24 cellular contexts compared by ENCODE assay signal in the genomic region with DNA sequence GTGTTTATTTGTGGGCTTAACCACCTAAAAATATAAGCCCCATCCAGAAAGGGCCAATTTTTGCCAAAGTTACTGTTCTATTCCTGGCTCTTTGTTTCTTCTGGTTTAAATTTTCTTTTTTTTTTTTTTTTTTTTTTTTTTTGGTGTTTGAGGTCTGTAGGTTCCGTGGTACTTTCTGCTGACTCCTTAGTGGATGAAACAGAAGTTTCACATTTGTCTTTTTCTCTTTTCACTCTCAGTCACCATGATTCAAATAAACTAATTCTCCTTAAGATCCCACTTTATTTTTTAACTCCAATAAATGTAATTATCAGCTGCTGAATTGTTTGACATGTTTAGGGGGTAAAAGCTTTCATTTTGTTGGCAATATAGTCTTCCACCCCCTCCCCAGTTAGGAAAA.
A peak's percentile ranks its signal among the peaks of the same experiment; 100 is the strongest.
DNase-seq lines count a peak whose midpoint lies in the region; ATAC-seq and TF ChIP-seq lines count a peak whose summit lies in the region.
"Had no signal": no experiment of that assay in that cellular context is flagged by ENCODE, and none has a peak within 500 bp of the region (broad histone marks: within the 10 kb centered on the region; RNA-seq: fewer than 3 reads in every experiment).

No MANE protein-coding gene starts in this region.

- no peak overlapping the region for H3K4me3 Mint-ChIP-seq in activated CD8-positive, alpha-beta memory T cell treated with anti-CD3 and anti-CD28 coated beads, Interleukin-2, amount 10 ng/mL, durations not matched to agents 7 days and 5 days
- H3K4me3 Mint-ChIP-seq in natural killer cell treated with Interleukin-12 subunit alpha and Interleukin-12 subunit beta and Interleukin-15 and Interleukin-18, amount 100 ng/mL, for 72 hours = peak overlapping the region; percentile 36
- no peak overlapping the region for H3K4me3 Mint-ChIP-seq in natural killer cell
- H3K4me3 Mint-ChIP-seq in activated CD4-positive, alpha-beta memory T cell treated with anti-CD3 and anti-CD28 coated beads, Interleukin-2, amount 10 ng/mL, durations not matched to agents 7 days and 5 days = no peak overlapping the region
- H3K4me3 Mint-ChIP-seq: CD4-positive, CD25-positive, alpha-beta regulatory T cell; GM23338; H9 had no signal

- H3K27ac Mint-ChIP-seq in activated CD8-positive, alpha-beta memory T cell treated with anti-CD3 and anti-CD28 coated beads, Interleukin-2, amount 10 ng/mL, durations not matched to agents 7 days and 5 days = peak overlapping the region; percentile 28
- peak overlapping the region; percentile 6 to 56 for H3K27ac Mint-ChIP-seq in natural killer cell treated with Interleukin-12 subunit alpha and Interleukin-12 subunit beta and Interleukin-15 and Interleukin-18, amount 100 ng/mL, for 72 hours
- peak overlapping the region in 1 of 2 donors; percentile 11 for H3K27ac Mint-ChIP-seq in natural killer cell
- H3K27ac Mint-ChIP-seq in activated CD4-positive, alpha-beta memory T cell treated with anti-CD3 and anti-CD28 coated beads, Interleukin-2, amount 10 ng/mL, durations not matched to agents 7 days and 5 days = peak overlapping the region; percentile 49

- in situ Hi-C loops in KBM-7 (cut with MboI; ENCODE audit: low pct_unique_long_range_greater_than_20kb, low sequenced_read_pairs) = no loop called here

- H3K27me3 Mint-ChIP-seq in activated CD8-positive, alpha-beta memory T cell treated with anti-CD3 and anti-CD28 coated beads, Interleukin-2, amount 10 ng/mL, durations not matched to agents 7 days and 5 days = no peaks in the 10 kb centered on the region
- H3K27me3 Mint-ChIP-seq in natural killer cell treated with Interleukin-12 subunit alpha and Interleukin-12 subunit beta and Interleukin-15 and Interleukin-18, amount 100 ng/mL, for 72 hours = no peaks in the 10 kb centered on the region
- H3K27me3 Mint-ChIP-seq in natural killer cell (ENCODE audit: low read depth in 2 of 2) = no peaks in the 10 kb centered on the region
- H3K27me3 Mint-ChIP-seq in activated CD4-positive, alpha-beta memory T cell treated with anti-CD3 and anti-CD28 coated beads, Interleukin-2, amount 10 ng/mL, durations not matched to agents 7 days and 5 days = no peaks in the 10 kb centered on the region
- H3K27me3 Mint-ChIP-seq: CD4-positive, CD25-positive, alpha-beta regulatory T cell had no signal

- no peaks in the 10 kb centered on the region for H3K9me3 Mint-ChIP-seq in activated CD8-positive, alpha-beta memory T cell treated with anti-CD3 and anti-CD28 coated beads, Interleukin-2, amount 10 ng/mL, durations not matched to agents 7 days and 5 days (ENCODE audit: low read depth)
- no peaks in the 10 kb centered on the region for H3K9me3 Mint-ChIP-seq in natural killer cell treated with Interleukin-12 subunit alpha and Interleukin-12 subunit beta and Interleukin-15 and Interleukin-18, amount 100 ng/mL, for 72 hours
- H3K9me3 Mint-ChIP-seq in natural killer cell = no peaks in the 10 kb centered on the region
- no peaks in the 10 kb centered on the region for H3K9me3 Mint-ChIP-seq in activated CD4-positive, alpha-beta memory T cell treated with anti-CD3 and anti-CD28 coated beads, Interleukin-2, amount 10 ng/mL, durations not matched to agents 7 days and 5 days
- H3K9me3 Mint-ChIP-seq: GM23338, H9 had no signal

- peaks cover 28% of the 10 kb centered on the region for H3K4me1 Mint-ChIP-seq in activated CD8-positive, alpha-beta memory T cell treated with anti-CD3 and anti-CD28 coated beads, Interleukin-2, amount 10 ng/mL, durations not matched to agents 7 days and 5 days
- H3K4me1 Mint-ChIP-seq in natural killer cell treated with Interleukin-12 subunit alpha and Interleukin-12 subunit beta and Interleukin-15 and Interleukin-18, amount 100 ng/mL, for 72 hours (ENCODE audit: low read depth in 2 of 2) = peaks cover 10 to 13% of the 10 kb centered on the region in 2 donors
- H3K4me1 Mint-ChIP-seq in natural killer cell = peaks cover 5 to 10% of the 10 kb centered on the region in 2 donors
- peaks cover 27% of the 10 kb centered on the region for H3K4me1 Mint-ChIP-seq in activated CD4-positive, alpha-beta memory T cell treated with anti-CD3 and anti-CD28 coated beads, Interleukin-2, amount 10 ng/mL, durations not matched to agents 7 days and 5 days

- H3K36me3 Mint-ChIP-seq in activated CD8-positive, alpha-beta memory T cell treated with anti-CD3 and anti-CD28 coated beads, Interleukin-2, amount 10 ng/mL, durations not matched to agents 7 days and 5 days = peaks cover 65% of the 10 kb centered on the region
- H3K36me3 Mint-ChIP-seq in natural killer cell treated with Interleukin-12 subunit alpha and Interleukin-12 subunit beta and Interleukin-15 and Interleukin-18, amount 100 ng/mL, for 72 hours = peaks cover 4% of the 10 kb centered on the region
- no peaks in the 10 kb centered on the region for H3K36me3 Mint-ChIP-seq in natural killer cell
- H3K36me3 Mint-ChIP-seq in activated CD4-positive, alpha-beta memory T cell treated with anti-CD3 and anti-CD28 coated beads, Interleukin-2, amount 10 ng/mL, durations not matched to agents 7 days and 5 days (ENCODE audit: low read depth) = peaks cover 60% of the 10 kb centered on the region

- no peak for TF ChIP-seq CTCF in natural killer cell (IDR thresholded peaks at IDR 0.05)

- DNase-seq in activated CD8-positive, alpha-beta memory T cell treated with anti-CD3 and anti-CD28 coated beads, Interleukin-2, amount 10 ng/mL, durations not matched to agents 7 days and 5 days = no peak
- no peak for DNase-seq in activated CD8-positive, alpha-beta memory T cell treated with anti-CD3 and anti-CD28 coated beads, Interleukin-2, amount 50 U/mL, for 4 hours
- no peak for DNase-seq in natural killer cell treated with Interleukin-12 subunit alpha and Interleukin-12 subunit beta and Interleukin-15 and Interleukin-18, amount 100 ng/mL, for 72 hours (ENCODE audit: low spot score)
- DNase-seq in natural killer cell (no peak), C1 segment of cervical spinal cord (lab: John Stamatoyannopoulos, UW) (no peak), KBM-7 (no peak), germinal center (ENCODE audit: low spot score) (no peak)
- DNase-seq in activated CD4-positive, alpha-beta memory T cell treated with anti-CD3 and anti-CD28 coated beads, Interleukin-2, amount 10 ng/mL, durations not matched to agents 7 days and 5 days = no peak
- DNase-seq: Caco-2; CD4-positive, CD25-positive, alpha-beta regulatory T cell; DMS79; EL; GDM1; H9; Kasumi-1; NCI-H2029; NCI-H446 treated with DMSO at 0.1 percent for 48 hours; NCI-H526; NCI-H82; NK-92 treated with Interleukin-12 subunit alpha and Interleukin-12 subunit beta, amount 100 ng/mL, for 24 hours; PC-3 had no signal

- POLR2A ChIA-PET in activated CD4-positive, alpha-beta memory T cell treated with anti-CD3 and anti-CD28 coated beads, Interleukin-2, amount 10 ng/mL, durations not matched to agents 7 days and 5 days (lab: Charles Lee) = interaction anchor here (3.7 kb wide), 1 partner anchor 10 kb away, joined by 47 read pairs; no protein-coding TSS in a partner anchor

- CTCF ChIA-PET in activated CD8-positive, alpha-beta memory T cell treated with anti-CD3 and anti-CD28 coated beads, Interleukin-2, amount 10 ng/mL, durations not matched to agents 7 days and 5 days (lab: Charles Lee) = interaction anchor here (1.4 kb wide), 1 partner anchor 106 kb away, joined by 4 read pairs; no protein-coding TSS in a partner anchor
- CTCF ChIA-PET in activated CD4-positive, alpha-beta memory T cell treated with anti-CD3 and anti-CD28 coated beads, Interleukin-2, amount 10 ng/mL, durations not matched to agents 7 days and 5 days (lab: Charles Lee) = interaction anchor here (2.3 kb wide), 1 partner anchor 10 kb away, joined by 10 read pairs; no protein-coding TSS in a partner anchor

- ATAC-seq in activated CD8-positive, alpha-beta memory T cell treated with anti-CD3 and anti-CD28 coated beads, Interleukin-2, amount 10 ng/mL, durations not matched to agents 7 days and 5 days = peak; percentile 45
- no peak for ATAC-seq in natural killer cell treated with Interleukin-12 subunit alpha and Interleukin-12 subunit beta and Interleukin-15 and Interleukin-18, amount 100 ng/mL, for 72 hours
- no peak for ATAC-seq in natural killer cell
- ATAC-seq: GM12878, GM23338, HepG2, PC-3 had no signal

- intact Hi-C loops in natural killer cell (cut with micrococcal nuclease) = no loop called here
